ENCODE assay signal across 12 cellular contexts in genomic region chr9:90189306-90189705, GRCh38.
DNase-seq lines count a peak whose midpoint lies in the region; ATAC-seq and TF ChIP-seq lines count a peak whose summit lies in the region.
"Had no signal": no experiment of that assay in that cellular context is flagged by ENCODE, and none has a peak within 500 bp of the region (broad histone marks: within the 10 kb centered on the region; RNA-seq: fewer than 3 reads in every experiment).

No MANE protein-coding gene starts in this region.

- peaks cover 6 to 17% (median 12%) of the 10 kb centered on the region in 7 donors for H3K9me3 Mint-ChIP-seq in CD14-positive monocyte
- peaks cover 2% of the 10 kb centered on the region for H3K9me3 Mint-ChIP-seq in activated CD4-positive, alpha-beta memory T cell treated with anti-CD3 and anti-CD28 coated beads, Interleukin-2, amount 10 ng/mL, durations not matched to agents 7 days and 5 days

- peak overlapping the region in 4 of 7 donors; percentile 25 to 78 (median 52) for H3K27ac Mint-ChIP-seq in CD14-positive monocyte
- H3K27ac Mint-ChIP-seq in activated CD4-positive, alpha-beta memory T cell treated with anti-CD3 and anti-CD28 coated beads, Interleukin-2, amount 10 ng/mL, durations not matched to agents 7 days and 5 days, result no peak overlapping the region

- peaks cover 0 to 1% (median 0%) of the 10 kb centered on the region in 3 donors for H3K27me3 Mint-ChIP-seq in CD14-positive monocyte (ENCODE audit: low read depth in 3 of 3)
- peaks cover 23% of the 10 kb centered on the region for H3K27me3 Mint-ChIP-seq in activated CD4-positive, alpha-beta memory T cell treated with anti-CD3 and anti-CD28 coated beads, Interleukin-2, amount 10 ng/mL, durations not matched to agents 7 days and 5 days

- no peaks in the 10 kb centered on the region for H3K36me3 Mint-ChIP-seq in CD14-positive monocyte
- no peaks in the 10 kb centered on the region for H3K36me3 Mint-ChIP-seq in activated CD4-positive, alpha-beta memory T cell treated with anti-CD3 and anti-CD28 coated beads, Interleukin-2, amount 10 ng/mL, durations not matched to agents 7 days and 5 days (ENCODE audit: low read depth)

- ATAC-seq in GM19351 (IDR thresholded peaks at IDR 0.05; ENCODE audit: unreplicated experiment) (peak; percentile 100), HG03025 (IDR thresholded peaks at IDR 0.05; ENCODE audit: low FRiP score, unreplicated experiment) (peak; percentile 86)
- ATAC-seq: gastrocnemius medialis, Panc1 had no signal

- peak overlapping the region in 1 of 2 donors; percentile 76 for H3K4me3 Mint-ChIP-seq in CD14-positive monocyte
- no peak overlapping the region for H3K4me3 Mint-ChIP-seq in activated CD4-positive, alpha-beta memory T cell treated with anti-CD3 and anti-CD28 coated beads, Interleukin-2, amount 10 ng/mL, durations not matched to agents 7 days and 5 days

- CTCF ChIA-PET in activated CD4-positive, alpha-beta memory T cell treated with anti-CD3 and anti-CD28 coated beads, Interleukin-2, amount 10 ng/mL, durations not matched to agents 7 days and 5 days (lab: Charles Lee), result no interaction called here

- intact Hi-C loops in CD14-positive monocyte (cut with micrococcal nuclease), result no loop called here

- DNase-seq in CD14-positive monocyte (ENCODE audit: low spot score), result no peak
- peak; percentile 63 to 68 for DNase-seq in NOMO-1 (lab: John Stamatoyannopoulos, UW; ENCODE audit: unreplicated experiment in 2 of 2)
- no peak for DNase-seq in occipital lobe (lab: John Stamatoyannopoulos, UW)
- no peak for DNase-seq in activated CD4-positive, alpha-beta memory T cell treated with anti-CD3 and anti-CD28 coated beads, Interleukin-2, amount 10 ng/mL, durations not matched to agents 7 days and 5 days
- no peak for DNase-seq in NCI-H446 (lab: John Stamatoyannopoulos, UW)
- DNase-seq in NCI-H524 treated with DMSO at 0.1 percent for 48 hours (lab: John Stamatoyannopoulos, UW), result no peak
- DNase-seq: gastrocnemius medialis; stimulated activated CD4-positive, alpha-beta T cell treated with anti-CD3 and anti-CD28 coated beads, Interleukin-2, amount 100 ng/mL, for 48 hours; upper lobe of left lung had no signal

- TF ChIP-seq CTCF in CD14-positive monocyte (IDR thresholded peaks at IDR 0.05), result no peak

- POLR2A ChIA-PET in activated CD4-positive, alpha-beta memory T cell treated with anti-CD3 and anti-CD28 coated beads, Interleukin-2, amount 10 ng/mL, durations not matched to agents 7 days and 5 days (lab: Charles Lee), result no interaction called here

- peaks cover 28% of the 10 kb centered on the region for H3K4me1 Mint-ChIP-seq in CD14-positive monocyte
- peaks cover 20% of the 10 kb centered on the region for H3K4me1 Mint-ChIP-seq in activated CD4-positive, alpha-beta memory T cell treated with anti-CD3 and anti-CD28 coated beads, Interleukin-2, amount 10 ng/mL, durations not matched to agents 7 days and 5 days

Comparison
In these comparisons a context has a peak if more than half of its experiments do, and no peak if none do; other contexts are left out.
1. DNase-seq: peak in NOMO-1 (2 of 2); none in CD14-positive monocyte (single experiment), occipital lobe (single experiment), activated CD4-positive, alpha-beta memory T cell treated with anti-CD3 and anti-CD28 coated beads, Interleukin-2, amount 10 ng/mL, durations not matched to agents 7 days and 5 days (single experiment), NCI-H446 (0 of 2) and NCI-H524 treated with DMSO at 0.1 percent for 48 hours (single experiment).